Comparison of ENCODE assay signal across 34 cellular contexts in genomic region chr11:47966621-47967020, GRCh38.
"Had no signal": no experiment of that assay in that cellular context is flagged by ENCODE, and none has a peak within 500 bp of the region (broad histone marks: within the 10 kb centered on the region; RNA-seq: fewer than 3 reads in every experiment).

No MANE protein-coding gene starts in this region.

- H3K4me1 ChIP-seq: body of pancreas, breast epithelium, Peyer's patch, SJSA1 had no signal

- H3K4me2 ChIP-seq: SK-N-SH had no signal

- H3K36me3 Mint-ChIP-seq: activated naive CD4-positive, alpha-beta T cell treated with anti-CD3 and anti-CD28 coated beads, Interleukin-2, amount 50 U/mL, for 24 hours; activated naive CD8-positive, alpha-beta T cell treated with anti-CD3 and anti-CD28 coated beads, Interleukin-2, amount 10 ng/mL, durations not matched to agents 7 days and 5 days had no signal

- H3K27me3 Mint-ChIP-seq: activated CD4-positive, alpha-beta T cell treated with anti-CD3 and anti-CD28 coated beads, Interleukin-2, amount 10 ng/mL, durations not matched to agents 24 days and 14 days; activated CD8-positive, alpha-beta T cell treated with anti-CD3 and anti-CD28 coated beads for 36 hours; activated naive CD4-positive, alpha-beta T cell treated with anti-CD3 and anti-CD28 coated beads, Interleukin-2, amount 50 U/mL, for 24 hours; activated T-helper 17 cell treated with anti-CD3 and anti-CD28 coated beads, Interleukin-2, amount 50 U/mL, for 72 hours had no signal

- H3K4me3 ChIP-seq: body of pancreas, breast epithelium, Peyer's patch, SJSA1 had no signal

- H3K27ac ChIP-seq: body of pancreas, breast epithelium, Peyer's patch, SJSA1 had no signal

- H3K9me2 ChIP-seq: SK-N-SH had no signal

- H3K4me3 Mint-ChIP-seq: activated CD4-positive, alpha-beta T cell treated with anti-CD3 and anti-CD28 coated beads, Interleukin-2, amount 10 ng/mL, durations not matched to agents 24 days and 14 days; activated CD8-positive, alpha-beta T cell treated with anti-CD3 and anti-CD28 coated beads for 36 hours; activated naive CD4-positive, alpha-beta T cell treated with anti-CD3 and anti-CD28 coated beads, Interleukin-2, amount 50 U/mL, for 24 hours; activated naive CD8-positive, alpha-beta T cell treated with anti-CD3 and anti-CD28 coated beads, Interleukin-2, amount 10 ng/mL, durations not matched to agents 7 days and 5 days; activated T-cell treated with anti-CD3 and anti-CD28 coated beads, Interleukin-2, amount 50 U/mL, for 72 hours; activated T-helper 17 cell treated with anti-CD3 and anti-CD28 coated beads, Interleukin-2, amount 50 U/mL, for 72 hours; T-helper 1 cell treated with Interleukin-12 subunit alpha and Interleukin-12 subunit beta and Interleukin-4 antibody, amounts not matched to agents 30 μg/mL and 1 μg/mL, for 36 hours; T-helper 2 cell treated with Interferon-gamma antibody and Interleukin-4, amounts not matched to agents 5 μg/mL and 100 μg/mL, for 36 hours had no signal

- ATAC-seq: activated CD8-positive, alpha-beta T cell treated with anti-CD3 and anti-CD28 coated beads for 36 hours; activated T-cell treated with anti-CD3 and anti-CD28 coated beads, Interleukin-2, amount 50 U/mL, for 72 hours; activated T-helper 17 cell treated with anti-CD3 and anti-CD28 coated beads, Interleukin-2, amount 50 U/mL, for 72 hours; body of pancreas; PC-3 had no signal

- H3K27ac Mint-ChIP-seq: activated CD4-positive, alpha-beta T cell treated with anti-CD3 and anti-CD28 coated beads, Interleukin-2, amount 10 ng/mL, durations not matched to agents 24 days and 14 days; activated CD8-positive, alpha-beta T cell treated with anti-CD3 and anti-CD28 coated beads for 36 hours; activated naive CD4-positive, alpha-beta T cell treated with anti-CD3 and anti-CD28 coated beads, Interleukin-2, amount 50 U/mL, for 24 hours; activated naive CD8-positive, alpha-beta T cell treated with anti-CD3 and anti-CD28 coated beads, Interleukin-2, amount 10 ng/mL, durations not matched to agents 7 days and 5 days; activated T-cell treated with anti-CD3 and anti-CD28 coated beads, Interleukin-2, amount 50 U/mL, for 72 hours; activated T-helper 17 cell treated with anti-CD3 and anti-CD28 coated beads, Interleukin-2, amount 50 U/mL, for 72 hours; T-helper 1 cell treated with Interleukin-12 subunit alpha and Interleukin-12 subunit beta and Interleukin-4 antibody, amounts not matched to agents 30 μg/mL and 1 μg/mL, for 36 hours; T-helper 2 cell treated with Interferon-gamma antibody and Interleukin-4, amounts not matched to agents 5 μg/mL and 100 μg/mL, for 36 hours had no signal

- H3K4me1 Mint-ChIP-seq: activated CD4-positive, alpha-beta T cell treated with anti-CD3 and anti-CD28 coated beads, Interleukin-2, amount 10 ng/mL, durations not matched to agents 24 days and 14 days; activated naive CD4-positive, alpha-beta T cell treated with anti-CD3 and anti-CD28 coated beads, Interleukin-2, amount 50 U/mL, for 24 hours; activated naive CD8-positive, alpha-beta T cell treated with anti-CD3 and anti-CD28 coated beads, Interleukin-2, amount 10 ng/mL, durations not matched to agents 7 days and 5 days; activated T-helper 17 cell treated with anti-CD3 and anti-CD28 coated beads, Interleukin-2, amount 50 U/mL, for 72 hours had no signal

- H3K9ac ChIP-seq: SK-N-SH had no signal

- H3K36me3 ChIP-seq: breast epithelium, Peyer's patch, SJSA1 had no signal

- H3K9me3 ChIP-seq: body of pancreas, breast epithelium, Peyer's patch, SJSA1, SK-N-SH had no signal

- DNase-seq: activated CD4-positive, alpha-beta T cell treated with anti-CD3 and anti-CD28 coated beads, Interleukin-2, amount 10 ng/mL, durations not matched to agents 24 days and 14 days; activated CD4-positive, alpha-beta T cell treated with anti-CD3 and anti-CD28 coated beads, Interleukin-2, amount 50 U/mL, for 4 hours; activated CD8-positive, alpha-beta T cell treated with anti-CD3 and anti-CD28 coated beads for 36 hours; activated effector memory CD4-positive, alpha-beta T cell treated with anti-CD3 and anti-CD28 coated beads, Interleukin-2, amount 50 U/mL, for 16 hours; activated naive CD4-positive, alpha-beta T cell treated with Interleukin-2 at 50 U/mL for 16 hours; activated naive CD8-positive, alpha-beta T cell treated with anti-CD3 and anti-CD28 coated beads, Interleukin-2, amount 10 ng/mL, durations not matched to agents 7 days and 5 days; activated T-cell treated with anti-CD3 and anti-CD28 coated beads, Interleukin-2, amount 50 U/mL, for 1 hour; activated T-cell treated with anti-CD3 and anti-CD28 coated beads, Interleukin-2, amount 50 U/mL, for 72 hours; amygdala; body of pancreas; Kasumi-1; KG1; NCI-H1092 treated with DMSO at 0.1 percent for 48 hours; NCI-H1417; NCI-H146; NCI-H187; NCI-H2029 treated with DMSO at 0.1 percent for 48 hours; NCI-H2171 treated with DMSO at 0.1 percent for 48 hours; NCI-H2227 treated with DMSO at 0.1 percent for 48 hours; NCI-H446 treated with DMSO at 0.1 percent for 48 hours; NCI-H524 treated with DMSO at 0.1 percent for 48 hours; PC-3; Peyer's patch; RPMI8226; SHP77 treated with DMSO at 0.1 percent for 48 hours; SK-N-SH had no signal

- FAIRE-seq: astrocyte, TTC549 had no signal

- H3K9me3 Mint-ChIP-seq: activated CD4-positive, alpha-beta T cell treated with anti-CD3 and anti-CD28 coated beads, Interleukin-2, amount 10 ng/mL, durations not matched to agents 24 days and 14 days; activated CD8-positive, alpha-beta T cell treated with anti-CD3 and anti-CD28 coated beads for 36 hours; activated naive CD4-positive, alpha-beta T cell treated with anti-CD3 and anti-CD28 coated beads, Interleukin-2, amount 50 U/mL, for 24 hours; activated naive CD8-positive, alpha-beta T cell treated with anti-CD3 and anti-CD28 coated beads, Interleukin-2, amount 10 ng/mL, durations not matched to agents 7 days and 5 days; activated T-cell treated with anti-CD3 and anti-CD28 coated beads, Interleukin-2, amount 50 U/mL, for 72 hours; activated T-helper 17 cell treated with anti-CD3 and anti-CD28 coated beads, Interleukin-2, amount 50 U/mL, for 72 hours; T-helper 1 cell treated with Interleukin-12 subunit alpha and Interleukin-12 subunit beta and Interleukin-4 antibody, amounts not matched to agents 30 μg/mL and 1 μg/mL, for 36 hours; T-helper 2 cell treated with Interferon-gamma antibody and Interleukin-4, amounts not matched to agents 5 μg/mL and 100 μg/mL, for 36 hours had no signal

- H3K27me3 ChIP-seq: body of pancreas, breast epithelium, Peyer's patch, SJSA1 had no signal
